11 cellular contexts compared by ENCODE assay signal in the genomic region with DNA sequence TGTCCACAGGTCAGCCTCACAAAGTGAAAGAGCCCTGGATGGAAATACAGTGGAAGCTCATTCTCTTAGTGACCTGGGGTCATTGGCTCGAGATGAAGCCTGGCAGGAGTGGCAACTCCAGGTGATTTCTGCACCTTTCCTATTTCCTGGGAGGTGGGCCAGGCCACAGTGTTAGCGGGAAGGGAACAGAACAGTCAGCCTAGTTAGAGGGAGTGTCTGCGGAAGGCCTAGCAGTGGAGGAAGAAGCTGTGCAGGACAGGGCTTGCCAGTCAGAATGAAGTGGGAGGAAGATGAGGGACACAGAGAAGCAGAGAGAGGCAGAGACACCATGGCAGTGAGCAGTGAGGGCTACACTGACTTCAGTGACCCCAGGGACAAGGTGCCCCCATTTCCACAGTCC. TPM values are rescaled to one million over a fixed set of nuclear protein-coding genes. Genes with fewer than 3 reads are reported as not detected.
"Had no signal": no experiment of that assay in that cellular context is flagged by ENCODE, and none has a peak within 500 bp of the region (broad histone marks: within the 10 kb centered on the region; RNA-seq: fewer than 3 reads in every experiment).

No MANE protein-coding gene starts in this region.

RNA-seq across cellular contexts. Expression of gene PSG7, which starts 3.6 kb away (rescaled TPM):
- total RNA-seq: activated B cell treated with CpG ODN at 0.5 μM for 24 hours; activated CD4-positive, alpha-beta T cell treated with anti-CD3 and anti-CD28 coated beads, Interleukin-2, amount 10 ng/mL, durations not matched to agents 24 days and 14 days; activated CD8-positive, alpha-beta memory T cell treated with anti-CD3 and anti-CD28 coated beads, Interleukin-2, amount 10 ng/mL, durations not matched to agents 7 days and 5 days; activated T-helper 1 cell treated with anti-CD3 and anti-CD28 coated beads, Interleukin-12 subunit alpha, Interleukin-12 subunit beta, Interleukin-2, Interleukin-4 antibody, amounts not matched to agents 30 ng/mL and 10 ng/mL and 1 ng/mL, durations not matched to agents 14 hours and 24 hours and 36 hours; aorta; body of pancreas; cardiac septum; LHCN-M2; NCI-H460; SK-MEL-5; T-cell had no signal
- polyA plus RNA-seq: aorta had no signal

RNA-seq across cellular contexts. Expression of gene PSG6, which starts 15.7 kb away (rescaled TPM):
- total RNA-seq: activated B cell treated with CpG ODN at 0.5 μM for 24 hours; activated CD4-positive, alpha-beta T cell treated with anti-CD3 and anti-CD28 coated beads, Interleukin-2, amount 10 ng/mL, durations not matched to agents 24 days and 14 days; activated CD8-positive, alpha-beta memory T cell treated with anti-CD3 and anti-CD28 coated beads, Interleukin-2, amount 10 ng/mL, durations not matched to agents 7 days and 5 days; activated T-helper 1 cell treated with anti-CD3 and anti-CD28 coated beads, Interleukin-12 subunit alpha, Interleukin-12 subunit beta, Interleukin-2, Interleukin-4 antibody, amounts not matched to agents 30 ng/mL and 10 ng/mL and 1 ng/mL, durations not matched to agents 14 hours and 24 hours and 36 hours; aorta; body of pancreas; cardiac septum; LHCN-M2; NCI-H460; SK-MEL-5; T-cell had no signal
- polyA plus RNA-seq: aorta had no signal

RNA-seq across cellular contexts. Expression of gene PSG1, which starts 53.9 kb away (rescaled TPM):
- total RNA-seq: activated B cell treated with CpG ODN at 0.5 μM for 24 hours; activated CD4-positive, alpha-beta T cell treated with anti-CD3 and anti-CD28 coated beads, Interleukin-2, amount 10 ng/mL, durations not matched to agents 24 days and 14 days; activated CD8-positive, alpha-beta memory T cell treated with anti-CD3 and anti-CD28 coated beads, Interleukin-2, amount 10 ng/mL, durations not matched to agents 7 days and 5 days; activated T-helper 1 cell treated with anti-CD3 and anti-CD28 coated beads, Interleukin-12 subunit alpha, Interleukin-12 subunit beta, Interleukin-2, Interleukin-4 antibody, amounts not matched to agents 30 ng/mL and 10 ng/mL and 1 ng/mL, durations not matched to agents 14 hours and 24 hours and 36 hours; aorta; body of pancreas; cardiac septum; NCI-H460; SK-MEL-5; T-cell had no signal
- polyA plus RNA-seq: aorta had no signal
